In genomic region chr5:88785396-88786216, GRCh38 we compare ENCODE assay signal across 1 cellular context.
TF ChIP-seq lines count a peak whose summit lies in the region.

No MANE protein-coding gene starts in this region.

TF ChIP-seq in HEK293, 187 proteins besides CTCF, POLR2A, EP300 and RAD21 (continued from another document and continues in another):
- 0 out of 2 replicates have a peak, but pooled peaks have one; percentile 27 for TF ChIP-seq TCF7L2 (IDR thresholded peaks at IDR 0.05; ENCODE audit: borderline replicate concordance, low read depth, low read length)
- peak; percentile 38 for TF ChIP-seq ZNF335 (tag by site-specific recombination; conservative IDR thresholded peaks at IDR 0.05)
- TF ChIP-seq ZBTB17 (tag by site-specific recombination; IDR thresholded peaks at IDR 0.05), result no peak
- no peak for TF ChIP-seq ZNF776 (tag by site-specific recombination; IDR thresholded peaks at IDR 0.05; ENCODE audit: borderline replicate concordance)
- no peak for TF ChIP-seq ZNF426 (tag by site-specific recombination; IDR thresholded peaks at IDR 0.05)
- TF ChIP-seq ZNF645 (tag by site-specific recombination; IDR thresholded peaks at IDR 0.05), result no peak
- TF ChIP-seq ZNF837 (tag by site-specific recombination; IDR thresholded peaks at IDR 0.05), result no peak
- TF ChIP-seq BCL11B (tag by site-specific recombination; IDR thresholded peaks at IDR 0.05; ENCODE audit: low read depth), result no peak
- TF ChIP-seq ZNF132 (tag by site-specific recombination; IDR thresholded peaks at IDR 0.05; ENCODE audit: borderline replicate concordance), result no peak
- peak; percentile 64; the same call in 1 of the 2 replicates for TF ChIP-seq BCL6B (tag by site-specific recombination; IDR thresholded peaks at IDR 0.05)
- TF ChIP-seq ZIC2 (tag by site-specific recombination; IDR thresholded peaks at IDR 0.05), result no peak
- no peak for TF ChIP-seq KLF8 (tag by site-specific recombination; IDR thresholded peaks at IDR 0.05)
- 0 out of 2 replicates have a peak, but pooled peaks have one; percentile 31 for TF ChIP-seq ZSCAN4 (tag by site-specific recombination; IDR thresholded peaks at IDR 0.05)
- no peak for TF ChIP-seq KLF7 (tag by site-specific recombination; IDR thresholded peaks at IDR 0.05; ENCODE audit: borderline replicate concordance)
- no peak for TF ChIP-seq ZFP69B (tag by site-specific recombination; IDR thresholded peaks at IDR 0.05)
- TF ChIP-seq REST (tag by site-specific recombination; IDR thresholded peaks at IDR 0.05), result no peak
- no peak for TF ChIP-seq ZNF518A (tag by site-specific recombination; conservative IDR thresholded peaks at IDR 0.05; ENCODE audit: low read depth)
- TF ChIP-seq ZNF184 (tag by site-specific recombination; IDR thresholded peaks at IDR 0.05), result no peak
- TF ChIP-seq PRDM2 (tag by site-specific recombination; IDR thresholded peaks at IDR 0.05; ENCODE audit: borderline replicate concordance), result no peak
- TF ChIP-seq ZNF37A (tag by site-specific recombination; IDR thresholded peaks at IDR 0.05), result no peak; the same call in 1 of the 2 replicates
- TF ChIP-seq ZNF792 (tag by site-specific recombination; IDR thresholded peaks at IDR 0.05), result no peak
- no peak for TF ChIP-seq ZNF391 (tag by site-specific recombination; IDR thresholded peaks at IDR 0.05; ENCODE audit: borderline replicate concordance, low read depth)
- TF ChIP-seq RBAK (tag by site-specific recombination; IDR thresholded peaks at IDR 0.05), result no peak
- 0 out of 2 replicates have a peak, but pooled peaks have one; percentile 2 for TF ChIP-seq GLI2 (tag by site-specific recombination; IDR thresholded peaks at IDR 0.05; ENCODE audit: borderline replicate concordance, low read depth)
- TF ChIP-seq AEBP2 (tag by site-specific recombination; IDR thresholded peaks at IDR 0.05; ENCODE audit: borderline replicate concordance), result no peak
- TF ChIP-seq ZNF658 (tag by site-specific recombination; IDR thresholded peaks at IDR 0.05), result no peak
- TF ChIP-seq SP7 (tag by site-specific recombination; IDR thresholded peaks at IDR 0.05), result peak; percentile 77
- TF ChIP-seq ZNF664 (tag by site-specific recombination; IDR thresholded peaks at IDR 0.05), result no peak
- TF ChIP-seq ZNF121 (tag by site-specific recombination; IDR thresholded peaks at IDR 0.05), result no peak
- TF ChIP-seq SP3 (tag by site-specific recombination; IDR thresholded peaks at IDR 0.05), result no peak
- TF ChIP-seq ZNF24 (tag by site-specific recombination; IDR thresholded peaks at IDR 0.05), result no peak; the same call in 1 of the 2 replicates
- TF ChIP-seq KLF9 (tag by site-specific recombination; IDR thresholded peaks at IDR 0.05; ENCODE audit: low read depth), result no peak
- TF ChIP-seq ZNF26 (tag by site-specific recombination; IDR thresholded peaks at IDR 0.05), result no peak
